Comparison of ENCODE assay signal across 9 cellular contexts in genomic region chr17:32558997-32559650, GRCh38.
DNase-seq lines count a peak whose midpoint lies in the region; ATAC-seq and TF ChIP-seq lines count a peak whose summit lies in the region.
"Had no signal": no experiment of that assay in that cellular context is flagged by ENCODE, and none has a peak within 500 bp of the region (broad histone marks: within the 10 kb centered on the region; RNA-seq: fewer than 3 reads in every experiment).

No MANE protein-coding gene starts in this region.

- no peak overlapping the region; the same call in 1 of the 2 replicates for H3K4me3 ChIP-seq in GM12865 (ENCODE audit: low read depth, low read length)

- ATAC-seq in GM19455 (IDR thresholded peaks at IDR 0.05; ENCODE audit: unreplicated experiment): peak; percentile 82
- peak; percentile 92 for ATAC-seq in HG03175 (IDR thresholded peaks at IDR 0.05; ENCODE audit: unreplicated experiment)
- ATAC-seq in activated CD8-positive, alpha-beta T cell treated with anti-CD3 and anti-CD28 coated beads, Interleukin-2, amount 10 ng/mL, durations not matched to agents 7 days and 5 days: no peak

- H3K9me3 Mint-ChIP-seq in activated T-helper 2 cell treated with anti-CD3 and anti-CD28 coated beads, Interferon-gamma antibody, Interleukin-2, Interleukin-4, amounts not matched to agents 10 μg/mL and 5 μg/mL and 100 μg/mL, durations not matched to agents 14 hours and 24 hours and 36 hours: no peaks in the 10 kb centered on the region
- no peaks in the 10 kb centered on the region for H3K9me3 Mint-ChIP-seq in activated CD8-positive, alpha-beta T cell treated with anti-CD3 and anti-CD28 coated beads, Interleukin-2, amount 10 ng/mL, durations not matched to agents 7 days and 5 days (ENCODE audit: insufficient read depth)
- H3K9me3 Mint-ChIP-seq: dendritic cell treated with granulocyte-macrophage colony-stimulating factor and Interleukin-4, amounts not matched to agents 40 ng/mL and 50 ng/mL, for 4 days had no signal

- CTCF ChIA-PET in activated CD8-positive, alpha-beta T cell treated with anti-CD3 and anti-CD28 coated beads, Interleukin-2, amount 10 ng/mL, durations not matched to agents 7 days and 5 days (lab: Charles Lee): interaction anchor here (0.7 to 1.3 kb wide), 4 partner anchors 9 to 115 kb away, joined by 3 to 6 read pairs (median 3); partner anchors contain the start of gene PSMD11

- POLR2A ChIA-PET in activated CD8-positive, alpha-beta T cell treated with anti-CD3 and anti-CD28 coated beads, Interleukin-2, amount 10 ng/mL, durations not matched to agents 7 days and 5 days (lab: Charles Lee): interaction anchor here (0.8 kb wide), 1 partner anchor 15 kb away, joined by 3 read pairs; no protein-coding TSS in a partner anchor

- no peaks in the 10 kb centered on the region for H3K36me3 Mint-ChIP-seq in activated T-helper 2 cell treated with anti-CD3 and anti-CD28 coated beads, Interferon-gamma antibody, Interleukin-2, Interleukin-4, amounts not matched to agents 10 μg/mL and 5 μg/mL and 100 μg/mL, durations not matched to agents 14 hours and 24 hours and 36 hours (ENCODE audit: low read depth)
- H3K36me3 Mint-ChIP-seq in activated CD8-positive, alpha-beta T cell treated with anti-CD3 and anti-CD28 coated beads, Interleukin-2, amount 10 ng/mL, durations not matched to agents 7 days and 5 days (ENCODE audit: low read depth): no peaks in the 10 kb centered on the region

- H3K27ac Mint-ChIP-seq in activated T-helper 2 cell treated with anti-CD3 and anti-CD28 coated beads, Interferon-gamma antibody, Interleukin-2, Interleukin-4, amounts not matched to agents 10 μg/mL and 5 μg/mL and 100 μg/mL, durations not matched to agents 14 hours and 24 hours and 36 hours: peak overlapping the region; percentile 18
- H3K27ac Mint-ChIP-seq in activated CD8-positive, alpha-beta T cell treated with anti-CD3 and anti-CD28 coated beads, Interleukin-2, amount 10 ng/mL, durations not matched to agents 7 days and 5 days: no peak overlapping the region
- H3K27ac Mint-ChIP-seq: dendritic cell treated with granulocyte-macrophage colony-stimulating factor and Interleukin-4, amounts not matched to agents 40 ng/mL and 50 ng/mL, for 4 days had no signal

- peaks cover 33% of the 10 kb centered on the region for H3K4me1 Mint-ChIP-seq in activated T-helper 2 cell treated with anti-CD3 and anti-CD28 coated beads, Interferon-gamma antibody, Interleukin-2, Interleukin-4, amounts not matched to agents 10 μg/mL and 5 μg/mL and 100 μg/mL, durations not matched to agents 14 hours and 24 hours and 36 hours (ENCODE audit: low read depth)
- H3K4me1 Mint-ChIP-seq in activated CD8-positive, alpha-beta T cell treated with anti-CD3 and anti-CD28 coated beads, Interleukin-2, amount 10 ng/mL, durations not matched to agents 7 days and 5 days (ENCODE audit: low read depth): peaks cover 43% of the 10 kb centered on the region

- intact Hi-C loops in activated T-helper 2 cell treated with anti-CD3 and anti-CD28 coated beads, Interferon-gamma antibody, Interleukin-2, Interleukin-4, amounts not matched to agents 10 μg/mL and 5 μg/mL and 100 μg/mL, durations not matched to agents 14 hours and 24 hours and 36 hours (cut with micrococcal nuclease): loop anchor here (2.0 to 10.0 kb wide), 2 partner anchors 38 to 74 kb away; partner anchors contain the start of gene CDK5R1

- no peak for TF ChIP-seq CTCF in GM12865 (IDR thresholded peaks at IDR 0.05; ENCODE audit: insufficient read depth, low read depth, low read length, missing control alignments)

- no peaks in the 10 kb centered on the region for H3K27me3 Mint-ChIP-seq in activated T-helper 2 cell treated with anti-CD3 and anti-CD28 coated beads, Interferon-gamma antibody, Interleukin-2, Interleukin-4, amounts not matched to agents 10 μg/mL and 5 μg/mL and 100 μg/mL, durations not matched to agents 14 hours and 24 hours and 36 hours (ENCODE audit: low read depth)
- H3K27me3 Mint-ChIP-seq in activated CD8-positive, alpha-beta T cell treated with anti-CD3 and anti-CD28 coated beads, Interleukin-2, amount 10 ng/mL, durations not matched to agents 7 days and 5 days (ENCODE audit: low read depth): no peaks in the 10 kb centered on the region
- H3K27me3 Mint-ChIP-seq: dendritic cell treated with granulocyte-macrophage colony-stimulating factor and Interleukin-4, amounts not matched to agents 40 ng/mL and 50 ng/mL, for 4 days had no signal

- H3K4me3 Mint-ChIP-seq in activated T-helper 2 cell treated with anti-CD3 and anti-CD28 coated beads, Interferon-gamma antibody, Interleukin-2, Interleukin-4, amounts not matched to agents 10 μg/mL and 5 μg/mL and 100 μg/mL, durations not matched to agents 14 hours and 24 hours and 36 hours (ENCODE audit: low read depth): no peak overlapping the region
- H3K4me3 Mint-ChIP-seq in activated CD8-positive, alpha-beta T cell treated with anti-CD3 and anti-CD28 coated beads, Interleukin-2, amount 10 ng/mL, durations not matched to agents 7 days and 5 days: no peak overlapping the region
- H3K4me3 Mint-ChIP-seq: dendritic cell treated with granulocyte-macrophage colony-stimulating factor and Interleukin-4, amounts not matched to agents 40 ng/mL and 50 ng/mL, for 4 days had no signal

- peak; percentile 91 for DNase-seq in GM12865 (ENCODE audit: low read depth)
- DNase-seq in activated T-helper 2 cell treated with anti-CD3 and anti-CD28 coated beads, Interferon-gamma antibody, Interleukin-2, Interleukin-4, amounts not matched to agents 10 μg/mL and 5 μg/mL and 100 μg/mL, durations not matched to agents 14 hours and 24 hours and 36 hours (ENCODE audit: low spot score): no peak
- no peak for DNase-seq in activated T-cell treated with anti-CD3 and anti-CD28 coated beads, Interleukin-2, amount 50 U/mL, for 48 hours
- no peak for DNase-seq in activated CD8-positive, alpha-beta T cell treated with anti-CD3 and anti-CD28 coated beads, Interleukin-2, amount 10 ng/mL, durations not matched to agents 7 days and 5 days
- DNase-seq in NCI-H187 (lab: John Stamatoyannopoulos, UW): no peak
- no peak for DNase-seq in A172 (ENCODE audit: low spot score)
